8 cellular contexts compared by ENCODE assay signal in genomic region chr1:31936966-31937299, GRCh38. TPM values are rescaled to one million over a fixed set of nuclear protein-coding genes. Genes with fewer than 3 reads are reported as not detected.
DNase-seq lines count a peak whose midpoint lies in the region; ATAC-seq and TF ChIP-seq lines count a peak whose summit lies in the region.

No MANE protein-coding gene starts in this region.

- peaks cover 67% of the 10 kb centered on the region for H3K4me1 Mint-ChIP-seq in central memory CD8-positive, alpha-beta T cell

- H3K9ac ChIP-seq in mucosa of stomach (ENCODE audit: low read length), result peak overlapping the region; percentile 96

- no peaks in the 10 kb centered on the region for H3K27me3 Mint-ChIP-seq in central memory CD8-positive, alpha-beta T cell

- no peaks in the 10 kb centered on the region for H3K9me3 ChIP-seq in mucosa of stomach (ENCODE audit: control insufficient read depth, low read length)

- H3K36me3 ChIP-seq in mucosa of stomach (ENCODE audit: control insufficient read depth, insufficient read depth, low read length), result no peaks in the 10 kb centered on the region

- H3K4me3 ChIP-seq in Jurkat, Clone E6-1 (ENCODE audit: low read length), result peak overlapping the region; percentile 99
- H3K4me3 ChIP-seq in mucosa of stomach (ENCODE audit: low read length), result peak overlapping the region; percentile 51

- peak overlapping the region; percentile 90 for H3K27ac ChIP-seq in 22Rv1

- ATAC-seq in central memory CD8-positive, alpha-beta T cell (replicated peaks; ENCODE audit: extremely low read depth, poor library complexity, severe bottlenecking), result no peak
- ATAC-seq in GM18519 (IDR thresholded peaks at IDR 0.05; ENCODE audit: low FRiP score, unreplicated experiment), result no peak
- no peak for ATAC-seq in HG03039 (IDR thresholded peaks at IDR 0.05; ENCODE audit: unreplicated experiment)

- H3K27me3 ChIP-seq in mucosa of stomach (ENCODE audit: control insufficient read depth, insufficient read depth, low read length), result no peaks in the 10 kb centered on the region

- TF ChIP-seq CTCF in 22Rv1 (IDR thresholded peaks at IDR 0.05), result no peak

- DNase-seq in Jurkat, Clone E6-1 (ENCODE audit: low read depth, low spot score), result no peak
- DNase-seq in central memory CD8-positive, alpha-beta T cell (ENCODE audit: low spot score in 2 of 2), result no peak
- DNase-seq in NCI-H2171 treated with DMSO at 0.1 percent for 48 hours (lab: John Stamatoyannopoulos, UW) (no peak), inferior parietal cortex (ENCODE audit: extremely low spot score) (no peak)

- H3K36me3 Mint-ChIP-seq in central memory CD8-positive, alpha-beta T cell (ENCODE audit: insufficient read depth), result peaks cover 33% of the 10 kb centered on the region

- H3K27ac Mint-ChIP-seq in central memory CD8-positive, alpha-beta T cell (ENCODE audit: low read depth), result peak overlapping the region; percentile 85

- peak overlapping the region; percentile 88 for H3K4me3 Mint-ChIP-seq in central memory CD8-positive, alpha-beta T cell

- peaks cover 57% of the 10 kb centered on the region for H3K4me1 ChIP-seq in mucosa of stomach (ENCODE audit: control insufficient read depth, insufficient read depth, low read length)

- H3K9me3 Mint-ChIP-seq in central memory CD8-positive, alpha-beta T cell, result no peaks in the 10 kb centered on the region

RNA-seq across cellular contexts. Expression of gene PTP4A2, which starts 1.2 kb away (rescaled TPM):
- polyA plus RNA-seq in Jurkat, Clone E6-1 (2012; ENCODE audit: insufficient read depth, insufficient read length), result 551 TPM
